Comparison of ENCODE assay signal across 9 cellular contexts in genomic region chr11:94926698-94927237, GRCh38. TPM values are rescaled to one million over a fixed set of nuclear protein-coding genes. Genes with fewer than 3 reads are reported as not detected.
DNase-seq lines count a peak whose midpoint lies in the region; ATAC-seq and TF ChIP-seq lines count a peak whose summit lies in the region.
"Had no signal": no experiment of that assay in that cellular context is flagged by ENCODE, and none has a peak within 500 bp of the region (broad histone marks: within the 10 kb centered on the region; RNA-seq: fewer than 3 reads in every experiment).

No MANE protein-coding gene starts in this region.

- 30 to 38% methylated on average over 6 of the region's 6 CpGs for WGBS in sigmoid colon, 2 donors

- H3K27ac ChIP-seq in right atrium auricular region (peak overlapping the region; percentile 69 to 77), sigmoid colon (peak overlapping the region; percentile 65 to 78 (median 70))
- H3K27ac ChIP-seq: SK-N-MC had no signal

- H3K4me3 ChIP-seq in adipocyte (ENCODE audit: low read length) = peak overlapping the region; percentile 56
- H3K4me3 ChIP-seq in right atrium auricular region = no peak overlapping the region
- H3K4me3 ChIP-seq in sigmoid colon = no peak overlapping the region
- H3K4me3 ChIP-seq: SK-N-MC had no signal

- H3K27me3 ChIP-seq in adipocyte (replicated peaks; ENCODE audit: control insufficient read depth, insufficient read depth, low read length) (no peaks in the 10 kb centered on the region), right atrium auricular region (no peaks in the 10 kb centered on the region), sigmoid colon (no peaks in the 10 kb centered on the region)

- peak; percentile 60 for DNase-seq in ELF-1 (ENCODE audit: low read depth, low spot score)
- DNase-seq in adipocyte (ENCODE audit: low read depth) = peak; percentile 96
- peak; percentile 94 for DNase-seq in right atrium auricular region (ENCODE audit: low spot score)
- peak; percentile 93 for DNase-seq in sigmoid colon
- no peak for DNase-seq in mesenteric fat pad (ENCODE audit: low spot score)
- no peak for DNase-seq in 8988T

- no peak for TF ChIP-seq POLR2A in sigmoid colon (IDR thresholded peaks at IDR 0.05)

- H3K9ac ChIP-seq in adipocyte (ENCODE audit: low read length) = peak overlapping the region; percentile 71

- TF ChIP-seq CTCF in right atrium auricular region (IDR thresholded peaks at IDR 0.05) (no peak), sigmoid colon (IDR thresholded peaks at IDR 0.05) (no peak)

- TF ChIP-seq EP300 in sigmoid colon (IDR thresholded peaks at IDR 0.05) = no peak

- intact Hi-C loops in sigmoid colon (cut with DNase I) = no loop called here

- H3K4me1 ChIP-seq in adipocyte (ENCODE audit: control insufficient read depth, insufficient read depth, low read length) (peaks cover 30% of the 10 kb centered on the region), right atrium auricular region (peaks cover 0 to 32% of the 10 kb centered on the region in 2 donors), sigmoid colon (peaks cover 0 to 28% (median 20%) of the 10 kb centered on the region in 4 donors)

- H3K9me3 ChIP-seq in adipocyte (ENCODE audit: control insufficient read depth, low read length) = no peaks in the 10 kb centered on the region
- H3K9me3 ChIP-seq in right atrium auricular region = no peaks in the 10 kb centered on the region
- no peaks in the 10 kb centered on the region for H3K9me3 ChIP-seq in sigmoid colon

- no peak for ATAC-seq in GM21619 (IDR thresholded peaks at IDR 0.05; ENCODE audit: unreplicated experiment)
- ATAC-seq in GM21825 (IDR thresholded peaks at IDR 0.05; ENCODE audit: unreplicated experiment) = no peak

- H3K36me3 ChIP-seq in adipocyte (ENCODE audit: control insufficient read depth, insufficient read depth, low read length, severe bottlenecking) (no peaks in the 10 kb centered on the region), right atrium auricular region (no peaks in the 10 kb centered on the region), sigmoid colon (no peaks in the 10 kb centered on the region)

RNA-seq across cellular contexts. Expression of gene CWC15, which starts 46.6 kb away (rescaled TPM):
- 10 to 100 TPM; 45.3 to 48.6 TPM for total RNA-seq in right atrium auricular region
- 10 to 100 TPM; 39.8 to 69.9 (median 47.3) TPM for total RNA-seq in sigmoid colon
- polyA plus RNA-seq in sigmoid colon = 10 to 100 TPM; 42.0 to 51.1 (median 48.3) TPM
- 70.8 TPM for total RNA-seq in mesenteric fat pad

RNA-seq across cellular contexts. Expression of gene KDM4D, which starts 46.7 kb away (rescaled TPM):
- total RNA-seq in right atrium auricular region (1 to 10 TPM in 1 of 2 donors, under 1 TPM in 1; 0.90 to 1.1 TPM), sigmoid colon (under 1 TPM in 3 of 4 donors, not detected in 1; 0.33 to 0.55 (median 0.36) TPM), mesenteric fat pad (0.93 TPM)
- polyA plus RNA-seq in sigmoid colon = under 1 TPM in 2 of 3 donors, not detected in 1; 0.55 to 0.60 TPM

Comparison
In these comparisons a context has a peak if more than half of its experiments do, and no peak if none do; other contexts are left out.
1. DNase-seq: peak in ELF-1 (single experiment), adipocyte (single experiment), right atrium auricular region (single experiment) and sigmoid colon (single experiment); none in mesenteric fat pad (single experiment) and 8988T (single experiment).